Comparison of ENCODE assay signal across 1 cellular context in genomic region chr19:44010468-44010867, GRCh38.
TF ChIP-seq lines count a peak whose summit lies in the region.

No MANE protein-coding gene starts in this region.

TF ChIP-seq in K562, 482 proteins besides CTCF, POLR2A, EP300 and RAD21:
- TF ChIP-seq ILF3 (IDR thresholded peaks at IDR 0.05; ENCODE audit: borderline replicate concordance) (no peak), CCNT2 (IDR thresholded peaks at IDR 0.05; ENCODE audit: borderline replicate concordance, extremely low read depth, insufficient read length, low read depth, low read length) (no peak), ZNF75A (CRISPR knock-in tag; IDR thresholded peaks at IDR 0.05) (peak; percentile 95), ZNF280B (CRISPR knock-in tag; IDR thresholded peaks at IDR 0.05) (0 out of 2 replicates have a peak, but pooled peaks have one; percentile 49), MLX (CRISPR knock-in tag; conservative IDR thresholded peaks at IDR 0.05) (no peak), ZNF280A (IDR thresholded peaks at IDR 0.05; ENCODE audit: low read depth, partially characterized antibody) (peak; percentile 85), KLF16 (IDR thresholded peaks at IDR 0.05) (no peak), ARHGAP35 (IDR thresholded peaks at IDR 0.05; ENCODE audit: partially characterized antibody) (no peak), CBX5 (IDR thresholded peaks at IDR 0.05; ENCODE audit: borderline replicate concordance, low read depth) (peak; percentile 52; the same call in 1 of the 2 replicates), ZNF695 (CRISPR knock-in tag; IDR thresholded peaks at IDR 0.05) (no peak), E2F4 (CRISPR knock-in tag; IDR thresholded peaks at IDR 0.05; ENCODE audit: low read depth) (no peak), TAF7 (tag; IDR thresholded peaks at IDR 0.05) (no peak), TEAD4 (IDR thresholded peaks at IDR 0.05; ENCODE audit: low read length) (no peak), TEAD4 (CRISPR knock-in tag; IDR thresholded peaks at IDR 0.05; ENCODE audit: borderline replicate concordance) (no peak), TRIM28 (IDR thresholded peaks at IDR 0.05) (peak; percentile 90), TCF7 (IDR thresholded peaks at IDR 0.05; ENCODE audit: borderline replicate concordance) (no peak), XRCC3 (IDR thresholded peaks at IDR 0.05) (0 out of 2 replicates have a peak, but pooled peaks have one; percentile 57), RBM25 (IDR thresholded peaks at IDR 0.05; ENCODE audit: low read depth, low read length, severe bottlenecking) (peak; percentile 82), ZNF347 (CRISPR knock-in tag; IDR thresholded peaks at IDR 0.05; ENCODE audit: low read depth) (no peak)
